In the genomic region with DNA sequence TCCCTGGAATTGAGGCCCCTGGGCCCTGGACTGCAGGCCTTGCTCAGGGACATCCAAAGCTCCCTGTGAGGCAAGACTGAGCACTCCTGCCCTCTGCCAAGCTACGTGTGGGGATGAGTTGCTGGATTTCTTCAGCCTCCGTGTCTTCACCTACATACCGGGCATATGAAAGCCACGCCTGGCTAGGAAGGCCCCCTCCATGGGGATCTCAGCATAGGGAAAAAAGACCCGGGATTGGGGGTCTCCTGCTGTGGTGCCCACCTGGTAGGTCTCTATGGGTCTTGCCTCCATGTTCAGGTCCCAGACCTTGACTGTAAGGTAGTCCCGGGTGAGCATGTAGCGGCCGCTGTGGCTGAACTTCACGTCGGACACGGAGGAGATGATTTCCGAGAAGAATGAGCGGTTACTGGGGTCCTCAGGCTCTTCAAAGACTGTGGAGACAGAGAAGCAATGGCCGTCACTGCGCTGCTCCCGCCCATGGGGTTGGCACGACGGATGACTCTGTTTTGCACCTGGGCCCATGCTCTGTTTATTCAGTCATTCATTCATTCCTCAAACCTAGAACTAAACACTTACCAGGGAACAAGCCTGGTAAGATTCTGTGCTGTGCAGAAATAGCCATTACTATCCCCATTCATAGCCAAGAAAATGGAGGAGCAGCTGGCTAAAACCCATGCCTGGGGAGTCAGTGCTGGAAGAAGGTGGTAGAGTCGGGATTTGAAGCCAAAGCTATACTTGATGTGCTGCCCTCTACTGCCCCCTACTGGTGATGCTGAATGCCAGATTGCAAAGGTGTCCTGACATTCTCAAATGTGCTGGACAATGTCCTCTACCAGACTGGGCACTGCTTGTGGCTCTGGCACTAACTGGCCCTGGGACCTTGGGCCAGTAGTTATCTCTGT, we compare ENCODE assay signal across 9 cellular contexts.
DNase-seq lines count a peak whose midpoint lies in the region; ATAC-seq and TF ChIP-seq lines count a peak whose summit lies in the region.
"Had no signal": no experiment of that assay in that cellular context is flagged by ENCODE, and none has a peak within 500 bp of the region (broad histone marks: within the 10 kb centered on the region; RNA-seq: fewer than 3 reads in every experiment).

No MANE protein-coding gene starts in this region.

- no peaks in the 10 kb centered on the region for H3K36me3 ChIP-seq in upper lobe of right lung

- intact Hi-C loops in upper lobe of right lung (cut with DNase I) = no loop called here

- no peaks in the 10 kb centered on the region for H3K4me1 ChIP-seq in upper lobe of right lung

- in situ Hi-C loops in G401 (cut with HindIII; ENCODE audit: low sequenced_read_pairs) = no loop called here

- H3K27me3 ChIP-seq in upper lobe of right lung = peaks cover 24% of the 10 kb centered on the region

- TF ChIP-seq CTCF in NB4 (IDR thresholded peaks at IDR 0.05; ENCODE audit: low read depth, low read length) = peak; percentile 62
- TF ChIP-seq CTCF in epithelial cell of proximal tubule (conservative IDR thresholded peaks at IDR 0.05; ENCODE audit: low read depth, low read length) = peak; percentile 65
- TF ChIP-seq CTCF in upper lobe of right lung (IDR thresholded peaks at IDR 0.05) = peak; percentile 44

- TF ChIP-seq POLR2A in NB4 (IDR thresholded peaks at IDR 0.05; ENCODE audit: extremely low read depth, insufficient read length) = no peak

- H3K4me3 ChIP-seq in NB4 (ENCODE audit: low read depth, low read length) = no peak overlapping the region
- no peak overlapping the region for H3K4me3 ChIP-seq in epithelial cell of proximal tubule (ENCODE audit: low read depth, low read length)
- no peak overlapping the region for H3K4me3 ChIP-seq in upper lobe of right lung

- peak; percentile 24 to 38 for DNase-seq in stimulated activated CD4-positive, alpha-beta T cell treated with anti-CD3 and anti-CD28 coated beads, Interleukin-2, amount 100 ng/mL, for 48 hours
- DNase-seq in stimulated activated CD4-positive, alpha-beta T cell treated with anti-CD3 and anti-CD28 coated beads, Interleukin-12 subunit alpha, Interleukin-12 subunit beta, amount 100 ng/mL, for 4 hours = no peak
- DNase-seq in NB4 (ENCODE audit: low read depth) (peak; percentile 36), epithelial cell of proximal tubule (ENCODE audit: low read depth) (no peak), upper lobe of right lung (no peak), G401 (ENCODE audit: low spot score) (no peak), hippocampal formation (lab: John Stamatoyannopoulos, UW) (no peak), activated gamma-delta T cell (lab: John Stamatoyannopoulos, UW) (no peak)
- DNase-seq: activated naive CD4-positive, alpha-beta T cell treated with anti-CD3 and anti-CD28 coated beads, Interleukin-2, amount 50 U/mL, for 16 hours had no signal

- no peaks in the 10 kb centered on the region for H3K9me3 ChIP-seq in upper lobe of right lung

- no peak overlapping the region for H3K27ac ChIP-seq in upper lobe of right lung

- no peak for ATAC-seq in upper lobe of right lung

Comparison
In these comparisons a context has a peak if more than half of its experiments do, and no peak if none do; other contexts are left out.
1. DNase-seq: peak in stimulated activated CD4-positive, alpha-beta T cell treated with anti-CD3 and anti-CD28 coated beads, Interleukin-2, amount 100 ng/mL, for 48 hours (2 of 2) and NB4 (single experiment); none in stimulated activated CD4-positive, alpha-beta T cell treated with anti-CD3 and anti-CD28 coated beads, Interleukin-12 subunit alpha, Interleukin-12 subunit beta, amount 100 ng/mL, for 4 hours (single experiment), epithelial cell of proximal tubule (single experiment), upper lobe of right lung (single experiment), G401 (single experiment), hippocampal formation (0 of 2) and activated gamma-delta T cell (single experiment).
2. Peak in every context shown above with its lines, with median percentiles within 50 percentile points of each other: CTCF ChIP-seq.